Comparison of ENCODE assay signal across 15 cellular contexts in the genomic region with DNA sequence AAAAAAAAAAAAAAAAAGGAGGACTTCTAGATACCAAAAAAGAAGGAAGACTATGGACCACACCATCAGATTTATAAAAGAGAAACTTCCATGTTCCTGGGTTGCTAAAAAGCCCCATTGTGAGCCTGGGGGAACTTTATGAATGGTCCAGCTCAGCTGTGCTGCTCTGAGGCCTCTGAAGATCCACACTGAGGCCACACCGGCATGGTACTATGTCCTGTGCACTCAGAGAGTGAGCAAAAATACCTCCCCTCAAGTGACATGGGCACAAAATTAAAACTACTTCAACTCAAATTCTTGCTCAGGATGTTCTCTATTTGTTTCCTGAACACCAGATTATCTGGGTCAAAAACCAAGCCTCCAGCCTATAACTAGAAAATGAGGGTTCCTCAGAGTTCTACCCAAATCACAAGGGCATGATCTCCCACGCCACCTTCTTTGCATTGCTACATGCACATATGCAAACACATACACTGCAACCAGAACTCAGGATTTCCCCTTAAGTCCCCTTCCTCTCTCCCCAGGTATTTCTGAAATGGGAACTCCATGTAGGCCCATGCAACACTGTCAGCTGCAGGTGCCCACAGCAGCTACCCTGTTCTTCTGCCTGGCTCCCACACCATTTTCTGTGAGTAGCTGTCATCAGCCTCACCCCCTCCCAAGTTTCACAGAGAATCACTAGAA.
DNase-seq lines count a peak whose midpoint lies in the region; ATAC-seq, FAIRE-seq and TF ChIP-seq lines count a peak whose summit lies in the region.
"Had no signal": no experiment of that assay in that cellular context is flagged by ENCODE, and none has a peak within 500 bp of the region (broad histone marks: within the 10 kb centered on the region; RNA-seq: fewer than 3 reads in every experiment).

No MANE protein-coding gene starts in this region.

- H3K9me3 ChIP-seq in endothelial cell of umbilical vein (replicated peaks; ENCODE audit: control insufficient read depth, insufficient read depth, low read length) (no peaks in the 10 kb centered on the region), smooth muscle cell (replicated peaks; ENCODE audit: low read depth) (no peaks in the 10 kb centered on the region)

- no peaks in the 10 kb centered on the region for H3K4me1 ChIP-seq in endothelial cell of umbilical vein (ENCODE audit: control insufficient read depth, extremely low read depth, insufficient read depth, low read length)
- no peaks in the 10 kb centered on the region for H3K4me1 ChIP-seq in smooth muscle cell (ENCODE audit: low read depth)

- no peak overlapping the region for H3K4me3 ChIP-seq in endothelial cell of umbilical vein (replicated peaks in 1 of 3; ENCODE audit: insufficient read depth in 1 of 3, low read depth in 1 of 3, low read length in 3 of 3)
- H3K4me3 ChIP-seq in smooth muscle cell, result no peak overlapping the region
- H3K4me3 ChIP-seq: upper lobe of left lung had no signal

- ATAC-seq in GM18508 (IDR thresholded peaks at IDR 0.05; ENCODE audit: insufficient read depth, unreplicated experiment), result peak; percentile 48
- peak; percentile 55 for ATAC-seq in GM21367 (IDR thresholded peaks at IDR 0.05; ENCODE audit: unreplicated experiment)
- peak; percentile 51 for ATAC-seq in HG02938 (IDR thresholded peaks at IDR 0.05; ENCODE audit: unreplicated experiment)

- CTCF ChIA-PET in endothelial cell of umbilical vein (lab: Charles Lee), result no interaction called here

- DNase-seq in endothelial cell of umbilical vein (ENCODE audit: low read depth, low spot score), result no peak
- no peak for DNase-seq in smooth muscle cell (lab: John Stamatoyannopoulos, UW; ENCODE audit: unreplicated experiment)
- DNase-seq in DMS53 treated with DMSO at 0.1 percent for 48 hours (lab: John Stamatoyannopoulos, UW; ENCODE audit: unreplicated experiment), result no peak
- DNase-seq in NCI-H82 treated with DMSO at 0.1 percent for 48 hours (lab: John Stamatoyannopoulos, UW; ENCODE audit: unreplicated experiment), result no peak
- DNase-seq in SK-N-DZ (ENCODE audit: low spot score), result no peak
- DNase-seq: activated gamma-delta T cell, DMS53, HFFc6, NCI-H524 treated with DMSO at 0.1 percent for 48 hours, T-helper 2 cell had no signal

- no peak overlapping the region for H2AFZ ChIP-seq in endothelial cell of umbilical vein (ENCODE audit: low read depth, low read length)
- no peak overlapping the region for H2AFZ ChIP-seq in smooth muscle cell (ENCODE audit: low read depth)

- no peak overlapping the region for H3K4me2 ChIP-seq in endothelial cell of umbilical vein (ENCODE audit: insufficient read depth, low read length)
- no peak overlapping the region for H3K4me2 ChIP-seq in smooth muscle cell

- peak; percentile 15 for FAIRE-seq in endothelial cell of umbilical vein (lab: Jason Lieb, UNC)

- intact Hi-C loops in endothelial cell of umbilical vein (cut with micrococcal nuclease), result no loop called here

- TF ChIP-seq CTCF in endothelial cell of umbilical vein (IDR thresholded peaks at IDR 0.05; ENCODE audit: extremely low read depth in 1 of 2, insufficient read depth in 1 of 2, low read depth in 1 of 2, low read length in 2 of 2) (no peak), smooth muscle cell (IDR thresholded peaks at IDR 0.05; ENCODE audit: borderline replicate concordance, insufficient read depth, poor library complexity, severe bottlenecking) (no peak)

- H4K20me1 ChIP-seq in endothelial cell of umbilical vein (replicated peaks; ENCODE audit: control insufficient read depth, extremely low read depth, insufficient read depth, low read length), result no peaks in the 10 kb centered on the region
- H4K20me1 ChIP-seq in smooth muscle cell (ENCODE audit: low read depth), result no peaks in the 10 kb centered on the region

- H3K36me3 ChIP-seq in endothelial cell of umbilical vein (ENCODE audit: control insufficient read depth in 2 of 2, extremely low read depth in 1 of 2, insufficient read depth in 2 of 2, low read length in 2 of 2), result no peaks in the 10 kb centered on the region
- no peaks in the 10 kb centered on the region for H3K36me3 ChIP-seq in smooth muscle cell (ENCODE audit: low read depth)
- H3K36me3 ChIP-seq: upper lobe of left lung had no signal

- 96% methylated on average over 2 of the region's 2 CpGs for WGBS in smooth muscle cell (ENCODE audit: low lambda C conversion rate)

- H3K9ac ChIP-seq in endothelial cell of umbilical vein (replicated peaks; ENCODE audit: extremely low read depth, insufficient read depth, low read length), result no peak overlapping the region
- no peak overlapping the region for H3K9ac ChIP-seq in smooth muscle cell (ENCODE audit: low read depth)

- H3F3A ChIP-seq in smooth muscle cell (ENCODE audit: low read depth), result peaks cover 11% of the 10 kb centered on the region

- no TSS peak for BruUV-seq in endothelial cell of umbilical vein (replicated peaks; lab: Mats Ljungman, UMichigan)

- TF ChIP-seq POLR2A in endothelial cell of umbilical vein (IDR thresholded peaks at IDR 0.05; ENCODE audit: low read depth, low read length), result no peak

- H3K27me3 ChIP-seq in endothelial cell of umbilical vein (ENCODE audit: control insufficient read depth in 2 of 2, insufficient read depth in 2 of 2, low read length in 2 of 2), result no peaks in the 10 kb centered on the region
- H3K27me3 ChIP-seq in smooth muscle cell (ENCODE audit: low read depth), result no peaks in the 10 kb centered on the region
- H3K27me3 ChIP-seq: upper lobe of left lung had no signal

- H3K9me1 ChIP-seq in endothelial cell of umbilical vein (replicated peaks; ENCODE audit: control insufficient read depth, extremely low read depth, insufficient read depth, low read length), result no peaks in the 10 kb centered on the region

- dilution Hi-C loops in endothelial cell of umbilical vein (cut with MboI; ENCODE audit: extremely low pct_ligation_motif_present, low sequenced_read_pairs), result no loop called here

- POLR2A ChIA-PET in endothelial cell of umbilical vein (lab: Charles Lee), result no interaction called here

- H3K27ac ChIP-seq in endothelial cell of umbilical vein (ENCODE audit: insufficient read depth, low read depth, low read length), result no peak overlapping the region
- no peak overlapping the region for H3K27ac ChIP-seq in smooth muscle cell (ENCODE audit: low read depth)
- H3K27ac ChIP-seq: HL-60, upper lobe of left lung had no signal

- H3K79me2 ChIP-seq in endothelial cell of umbilical vein (ENCODE audit: control insufficient read depth, insufficient read depth, low read length) (no peaks in the 10 kb centered on the region), smooth muscle cell (ENCODE audit: low read depth) (no peaks in the 10 kb centered on the region)

TF ChIP-seq in endothelial cell of umbilical vein, 7 proteins besides CTCF, POLR2A, EP300 and RAD21:
- TF ChIP-seq JUN (IDR thresholded peaks at IDR 0.05; ENCODE audit: borderline replicate concordance, insufficient read depth, insufficient read length, low read depth) (no peak), MYC (IDR thresholded peaks at IDR 0.05; ENCODE audit: low read depth, low read length) (no peak), EZH2 (IDR thresholded peaks at IDR 0.05; ENCODE audit: borderline replicate concordance, low read depth, low read length, severe bottlenecking) (no peak), GATA2 (IDR thresholded peaks at IDR 0.05; ENCODE audit: insufficient read depth, insufficient read length, low read depth, low read length) (no peak), POLR2AphosphoS5 (IDR thresholded peaks at IDR 0.05; ENCODE audit: insufficient read depth, low read depth, low read length) (no peak), FOS (IDR thresholded peaks at IDR 0.05; ENCODE audit: borderline replicate concordance, insufficient read depth, low read length) (no peak)
- TF ChIP-seq, protein P1, sequence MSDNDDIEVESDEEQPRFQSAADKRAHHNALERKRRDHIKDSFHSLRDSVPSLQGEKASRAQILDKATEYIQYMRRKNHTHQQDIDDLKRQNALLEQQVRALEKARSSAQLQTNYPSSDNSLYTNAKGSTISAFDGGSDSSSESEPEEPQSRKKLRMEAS (IDR thresholded peaks at IDR 0.05; ENCODE audit: insufficient read depth, insufficient read length), result no peak
TF ChIP-seq in endothelial cell of umbilical vein: peak in this region for 0.
